In genomic region chr22:26642465-26643367, GRCh38 we compare ENCODE assay signal across 9 cellular contexts. TPM values are rescaled to one million over a fixed set of nuclear protein-coding genes. Genes with fewer than 3 reads are reported as not detected.
DNase-seq lines count a peak whose midpoint lies in the region; ATAC-seq and TF ChIP-seq lines count a peak whose summit lies in the region.
"Had no signal": no experiment of that assay in that cellular context is flagged by ENCODE, and none has a peak within 500 bp of the region (broad histone marks: within the 10 kb centered on the region; RNA-seq: fewer than 3 reads in every experiment).

No MANE protein-coding gene starts in this region.

- H3K27ac Mint-ChIP-seq in activated CD4-positive, alpha-beta memory T cell treated with anti-CD3 and anti-CD28 coated beads for 36 hours = peak overlapping the region; percentile 97

- H3K79me2 ChIP-seq in KMS-11 (ENCODE audit: insufficient read depth, low read depth) = no peaks in the 10 kb centered on the region

- DNase-seq in activated CD4-positive, alpha-beta memory T cell treated with anti-CD3 and anti-CD28 coated beads for 36 hours = peak; percentile 94
- DNase-seq in heart left ventricle (peak; percentile 29 to 82 (median 43)), globus pallidus (ENCODE audit: low spot score) (no peak), NCI-H2196 treated with DMSO at 0.1 percent for 48 hours (lab: John Stamatoyannopoulos, UW; ENCODE audit: unreplicated experiment) (no peak), 8988T (no peak), cortex of kidney (lab: John Stamatoyannopoulos, UW) (no peak)
- peak; percentile 64 for DNase-seq in stimulated activated CD8-positive, alpha-beta memory T cell treated with anti-CD3 and anti-CD28 coated beads, Interleukin-12 subunit alpha, Interleukin-12 subunit beta, amount 100 ng/mL, for 24 hours (ENCODE audit: extremely low read depth)

- H3K4me3 Mint-ChIP-seq in activated CD4-positive, alpha-beta memory T cell treated with anti-CD3 and anti-CD28 coated beads for 36 hours = peak overlapping the region; percentile 67

- WGBS in heart left ventricle, 4 donors = 38 to 46% (median 42%) methylated on average over 6 to 8 of the region's 8 CpGs

- intact Hi-C loops in activated CD4-positive, alpha-beta memory T cell treated with anti-CD3 and anti-CD28 coated beads for 36 hours (cut with micrococcal nuclease) = loop anchor here (1.0 to 2.0 kb wide), 3 partner anchors 32 to 212 kb away; partner anchors contain the start of gene TPST2
- intact Hi-C loops in heart left ventricle (cut with DNase I) = no loop called here

- peak overlapping the region; percentile 54; the same call in 1 of the 2 replicates for H3K9ac ChIP-seq in KMS-11

- POLR2A ChIA-PET in activated CD4-positive, alpha-beta memory T cell treated with anti-CD3 and anti-CD28 coated beads for 36 hours (lab: Charles Lee) = interaction anchor here (0.7 to 2.1 kb wide), 6 partner anchors 8 to 186 kb away, joined by 3 to 7 read pairs (median 4); partner anchors contain the start of genes HPS4 and SRRD

- H3K4me1 ChIP-seq in KMS-11 (ENCODE audit: low read depth, poor library complexity, severe bottlenecking) (peaks cover 78% of the 10 kb centered on the region), heart left ventricle (peaks cover 0 to 38% (median 7%) of the 10 kb centered on the region in 12 donors)

- peaks cover 76% of the 10 kb centered on the region for H3K4me1 Mint-ChIP-seq in activated CD4-positive, alpha-beta memory T cell treated with anti-CD3 and anti-CD28 coated beads for 36 hours (ENCODE audit: low read depth)

- CTCF ChIA-PET in activated CD4-positive, alpha-beta memory T cell treated with anti-CD3 and anti-CD28 coated beads for 36 hours (lab: Charles Lee) = interaction anchor here (0.5 to 1.1 kb wide), 5 partner anchors 8 to 94 kb away, joined by 3 to 4 read pairs (median 3); partner anchors contain the start of gene MIAT

- peak overlapping the region; percentile 46; the same call in 1 of the 2 replicates for H2AFZ ChIP-seq in KMS-11 (ENCODE audit: low read depth)

- no peaks in the 10 kb centered on the region for H4K20me1 ChIP-seq in KMS-11 (ENCODE audit: insufficient read depth)

- peak in 3 of 4 donors; percentile 37 to 67 (median 56) for ATAC-seq in heart left ventricle

- H3K27ac ChIP-seq in KMS-11 (peak overlapping the region; percentile 92), heart left ventricle (peak overlapping the region; percentile 23 to 81 (median 55))

- TF ChIP-seq POLR2A in heart left ventricle (IDR thresholded peaks at IDR 0.05) = no peak

- peak overlapping the region; percentile 69 for H3K4me2 ChIP-seq in KMS-11

- no peaks in the 10 kb centered on the region for H3K27me3 ChIP-seq in KMS-11 (ENCODE audit: insufficient read depth, low read depth)
- H3K27me3 ChIP-seq in heart left ventricle = peaks cover 0 to 16% (median 4%) of the 10 kb centered on the region in 9 donors

- no peaks in the 10 kb centered on the region for H3K9me3 Mint-ChIP-seq in activated CD4-positive, alpha-beta memory T cell treated with anti-CD3 and anti-CD28 coated beads for 36 hours

- H3K4me3 ChIP-seq in KMS-11 (IDR thresholded peaks at IDR 0.05; ENCODE audit: insufficient read depth, low read depth, low read length) (no peak overlapping the region), heart left ventricle (no peak overlapping the region)

- H3K9me3 ChIP-seq in heart left ventricle = no peaks in the 10 kb centered on the region

- TF ChIP-seq CTCF in KMS-11 (conservative IDR thresholded peaks at IDR 0.05; ENCODE audit: low read depth, low read length) (0 out of 2 replicates have a peak, but pooled peaks have one; percentile 27), heart left ventricle (IDR thresholded peaks at IDR 0.05) (peak in 5 of 12 donors; percentile 9 to 21 (median 15))

- H3K36me3 ChIP-seq in KMS-11 (ENCODE audit: insufficient read depth) (no peaks in the 10 kb centered on the region), heart left ventricle (no peaks in the 10 kb centered on the region)

- no peaks in the 10 kb centered on the region for H3K36me3 Mint-ChIP-seq in activated CD4-positive, alpha-beta memory T cell treated with anti-CD3 and anti-CD28 coated beads for 36 hours

- H3K27me3 Mint-ChIP-seq in activated CD4-positive, alpha-beta memory T cell treated with anti-CD3 and anti-CD28 coated beads for 36 hours = no peaks in the 10 kb centered on the region

RNA-seq across cellular contexts. Expression of gene MIAT, which starts 14.7 kb away (rescaled TPM):
- total RNA-seq in activated CD4-positive, alpha-beta memory T cell treated with anti-CD3 and anti-CD28 coated beads for 36 hours = 10 to 100 TPM; 52.3 to 58.7 TPM
- total RNA-seq in heart left ventricle = 1 to 10 TPM in 1 of 9 donors, under 1 TPM in 8; 0.12 to 2.7 (median 0.47) TPM
- under 1 TPM; 0.15 to 0.46 TPM for polyA plus RNA-seq in heart left ventricle

RNA-seq across cellular contexts. Expression of gene CRYBA4, which starts 21.0 kb away (rescaled TPM):
- under 1 TPM in 1 of 2 experiments, not detected in 1; 0.36 TPM for total RNA-seq in activated CD4-positive, alpha-beta memory T cell treated with anti-CD3 and anti-CD28 coated beads for 36 hours
- not detected for total RNA-seq in heart left ventricle
- polyA plus RNA-seq in heart left ventricle = not detected

RNA-seq across cellular contexts. Expression of gene CRYBB1, which starts 24.9 kb away (rescaled TPM):
- under 1 TPM in 1 of 2 experiments, not detected in 1; 0.48 TPM for total RNA-seq in activated CD4-positive, alpha-beta memory T cell treated with anti-CD3 and anti-CD28 coated beads for 36 hours
- 1 to 10 TPM in 2 of 9 donors, under 1 TPM in 4, not detected in 3; 0.19 to 3.2 (median 0.43) TPM for total RNA-seq in heart left ventricle
- under 1 TPM; 0.23 to 0.42 TPM for polyA plus RNA-seq in heart left ventricle
- total RNA-seq: T-helper 1 cell treated with Interleukin-12 subunit alpha and Interleukin-12 subunit beta and Interleukin-4 antibody, amounts not matched to agents 30 ng/mL and 1 ng/mL, for 36 hours had no signal

RNA-seq across cellular contexts. Expression of gene TPST2, which starts 52.8 kb away (rescaled TPM):
- total RNA-seq in activated CD4-positive, alpha-beta memory T cell treated with anti-CD3 and anti-CD28 coated beads for 36 hours = 10 to 100 TPM; 27.9 to 31.2 TPM
- total RNA-seq in heart left ventricle = 100 to 1,000 TPM in 1 of 9 donors, 10 to 100 TPM in 8; 12.1 to 103 (median 25.2) TPM
- 10 to 100 TPM; 24.3 to 51.7 TPM for polyA plus RNA-seq in heart left ventricle

Comparison
In these comparisons a context has a peak if more than half of its experiments do, and no peak if none do; other contexts are left out.
1. DNase-seq: peak in activated CD4-positive, alpha-beta memory T cell treated with anti-CD3 and anti-CD28 coated beads for 36 hours (single experiment), heart left ventricle (5 of 5) and stimulated activated CD8-positive, alpha-beta memory T cell treated with anti-CD3 and anti-CD28 coated beads, Interleukin-12 subunit alpha, Interleukin-12 subunit beta, amount 100 ng/mL, for 24 hours (single experiment); none in globus pallidus (single experiment), NCI-H2196 treated with DMSO at 0.1 percent for 48 hours (single experiment), 8988T (single experiment) and cortex of kidney (single experiment).
2. RNA of gene MIAT, which starts 14.7 kb away (total RNA-seq): 52.3 to 58.7 TPM in activated CD4-positive, alpha-beta memory T cell treated with anti-CD3 and anti-CD28 coated beads for 36 hours; 0.12 to 2.7 TPM in heart left ventricle; every median in the first group is over 10 times any median in the second.